In the genomic region with DNA sequence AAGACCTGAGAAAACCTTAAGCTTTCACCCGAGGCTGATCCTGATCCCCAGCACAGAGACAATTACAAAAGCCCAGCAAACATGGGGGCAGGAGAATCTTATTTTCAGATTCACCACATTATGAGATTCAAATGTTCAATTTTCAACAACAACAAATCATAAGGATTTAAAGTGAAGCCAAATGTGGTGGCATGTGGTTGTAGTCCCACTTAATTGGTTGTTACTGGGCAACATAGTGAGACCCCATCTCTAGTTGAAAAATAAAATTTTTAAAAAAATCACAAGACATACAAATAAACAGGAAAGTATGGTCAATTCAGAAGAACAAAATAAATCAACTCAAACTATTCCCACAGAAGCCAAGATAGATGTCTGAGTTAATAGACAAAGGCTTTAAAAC, we compare ENCODE assay signal across 8 cellular contexts.
"Had no signal": no experiment of that assay in that cellular context is flagged by ENCODE, and none has a peak within 500 bp of the region (broad histone marks: within the 10 kb centered on the region; RNA-seq: fewer than 3 reads in every experiment).

No MANE protein-coding gene starts in this region.

- H3K9me3 Mint-ChIP-seq: GM23338, H9, IgD-negative memory B cell had no signal

- H3K4me2 ChIP-seq: GM23338 had no signal

- H3K4me3 ChIP-seq: GM23338 had no signal

- H3K27ac Mint-ChIP-seq: GM23338, H9, IgD-negative memory B cell had no signal

- H3K27me3 Mint-ChIP-seq: IgD-negative memory B cell had no signal

- ATAC-seq: GM23338 had no signal

- H3K4me3 Mint-ChIP-seq: GM23338, H9 had no signal

- FAIRE-seq: H1, H54, HTR-8/SVneo had no signal

- H2AFZ ChIP-seq: GM23338 had no signal

- DNase-seq: H9, HCEC 1CT, KG1 had no signal
